Comparison of ENCODE assay signal across 13 cellular contexts in genomic region chr12:59636945-59637656, GRCh38. TPM values are rescaled to one million over a fixed set of nuclear protein-coding genes. Genes with fewer than 3 reads are reported as not detected.
DNase-seq lines count a peak whose midpoint lies in the region; ATAC-seq, FAIRE-seq and TF ChIP-seq lines count a peak whose summit lies in the region.
"Had no signal": no experiment of that assay in that cellular context is flagged by ENCODE, and none has a peak within 500 bp of the region (broad histone marks: within the 10 kb centered on the region; RNA-seq: fewer than 3 reads in every experiment).

No MANE protein-coding gene starts in this region.

- DNase-seq in GM10248 (ENCODE audit: extremely low spot score) (peak; percentile 3), GM19240 (ENCODE audit: insufficient read length, low spot score) (no peak), RCC 7860 (ENCODE audit: low spot score) (no peak), NCI-H146 treated with DMSO at 0.1 percent for 48 hours (lab: John Stamatoyannopoulos, UW; ENCODE audit: unreplicated experiment) (no peak), HTR-8/SVneo (ENCODE audit: insufficient read length, low spot score) (no peak)
- no peak for DNase-seq in activated naive CD8-positive, alpha-beta T cell treated with anti-CD3 and anti-CD28 coated beads for 36 hours
- DNase-seq: central memory CD4-positive, alpha-beta T cell; mucosa of descending colon; NCI-H510A treated with DMSO at 0.1 percent for 48 hours had no signal

- FAIRE-seq in RCC 7860 (lab: Jason Lieb, UNC): no peak
- no peak for FAIRE-seq in HTR-8/SVneo (lab: Jason Lieb, UNC)

- POLR2A ChIA-PET in GM10248 (lab: Yijun Ruan, JAX): no interaction called here

- H3K27ac Mint-ChIP-seq in activated naive CD8-positive, alpha-beta T cell treated with anti-CD3 and anti-CD28 coated beads for 36 hours: peak overlapping the region; percentile 62
- H3K27ac Mint-ChIP-seq: activated T-helper 1 cell treated with anti-CD3 and anti-CD28 coated beads, Interleukin-12 subunit alpha, Interleukin-12 subunit beta, Interleukin-2, Interleukin-4 antibody, amounts not matched to agents 30 ng/mL and 10 ng/mL and 1 ng/mL, durations not matched to agents 14 hours and 24 hours and 36 hours had no signal

- CTCF ChIA-PET in GM10248 (lab: Yijun Ruan, JAX): interaction anchor here (0.9 to 1.7 kb wide), 3 partner anchors 16 to 23 kb away, joined by 3 to 5 read pairs (median 3); no protein-coding TSS in a partner anchor

- peaks cover 42% of the 10 kb centered on the region for H3K4me1 Mint-ChIP-seq in activated naive CD8-positive, alpha-beta T cell treated with anti-CD3 and anti-CD28 coated beads for 36 hours

- H3K4me3 Mint-ChIP-seq in activated naive CD8-positive, alpha-beta T cell treated with anti-CD3 and anti-CD28 coated beads for 36 hours: no peak overlapping the region
- H3K4me3 Mint-ChIP-seq: activated T-helper 1 cell treated with anti-CD3 and anti-CD28 coated beads, Interleukin-12 subunit alpha, Interleukin-12 subunit beta, Interleukin-2, Interleukin-4 antibody, amounts not matched to agents 30 ng/mL and 10 ng/mL and 1 ng/mL, durations not matched to agents 14 hours and 24 hours and 36 hours had no signal

- no peak for TF ChIP-seq CTCF in GM10248 (IDR thresholded peaks at IDR 0.05; ENCODE audit: control extremely low read depth, extremely low read depth, low read depth, missing control alignments)

- H3K36me3 Mint-ChIP-seq in activated naive CD8-positive, alpha-beta T cell treated with anti-CD3 and anti-CD28 coated beads for 36 hours: peaks cover 36% of the 10 kb centered on the region

- H3K27me3 Mint-ChIP-seq in activated naive CD8-positive, alpha-beta T cell treated with anti-CD3 and anti-CD28 coated beads for 36 hours: no peaks in the 10 kb centered on the region

- ATAC-seq in GM19025 (IDR thresholded peaks at IDR 0.05; ENCODE audit: low read depth, unreplicated experiment) (peak; percentile 82), HG02678 (IDR thresholded peaks at IDR 0.05; ENCODE audit: unreplicated experiment) (peak; percentile 73)
- ATAC-seq: mucosa of descending colon had no signal

- H3K9me3 Mint-ChIP-seq in activated naive CD8-positive, alpha-beta T cell treated with anti-CD3 and anti-CD28 coated beads for 36 hours: peaks cover under 1% of the 10 kb centered on the region

RNA-seq across cellular contexts. Expression of gene SLC16A7, which starts 41.3 kb away (rescaled TPM):
- 10 to 100 TPM; 22.7 to 27.6 TPM for total RNA-seq in activated naive CD8-positive, alpha-beta T cell treated with anti-CD3 and anti-CD28 coated beads for 36 hours
- total RNA-seq: G401 had no signal
